ENCODE assay signal across 23 cellular contexts in genomic region chr20:17652411-17652810, GRCh38. TPM values are rescaled to one million over a fixed set of nuclear protein-coding genes. Genes with fewer than 3 reads are reported as not detected.
DNase-seq lines count a peak whose midpoint lies in the region; ATAC-seq, FAIRE-seq and TF ChIP-seq lines count a peak whose summit lies in the region.
"Had no signal": no experiment of that assay in that cellular context is flagged by ENCODE, and none has a peak within 500 bp of the region (broad histone marks: within the 10 kb centered on the region; RNA-seq: fewer than 3 reads in every experiment).

No MANE protein-coding gene starts in this region.

- POLR2A ChIA-PET in A673 (lab: Charles Lee; ENCODE audit: low non-redundant PET): no interaction called here
- POLR2A ChIA-PET in HEK293 (lab: Yijun Ruan, JAX): no interaction called here

- BruUV-seq in A673 (replicated peaks; lab: Mats Ljungman, UMichigan): no TSS peak

- no peak overlapping the region for H3K4me3 Mint-ChIP-seq in chondrocyte (ENCODE audit: unreplicated experiment)
- H3K4me3 Mint-ChIP-seq: activated CD8-positive, alpha-beta T cell treated with anti-CD3 and anti-CD28 coated beads for 36 hours; activated naive CD8-positive, alpha-beta T cell; activated T-cell treated with anti-CD3 and anti-CD28 coated beads, Interleukin-2, amount 50 U/mL, for 24 hours; CD8-positive, alpha-beta T cell; memory B cell; natural killer cell treated with Interleukin-12 subunit alpha and Interleukin-12 subunit beta and Interleukin-15 and Interleukin-18, amount 100 ng/mL, for 72 hours; T-helper 17 cell had no signal

- peak overlapping the region; percentile 24 for H3K27ac ChIP-seq in A673 (ENCODE audit: low read depth, low read length, poor library complexity, severe bottlenecking)
- no peak overlapping the region for H3K27ac ChIP-seq in HEK293 (ENCODE audit: extremely low read depth, low read depth, low read length)
- peak overlapping the region in 2 of 4 donors; percentile 25 to 35 for H3K27ac ChIP-seq in pancreas
- H3K27ac ChIP-seq: prostate gland, SJCRH30 had no signal

- H3K36me3 Mint-ChIP-seq in chondrocyte (ENCODE audit: low read depth): peaks cover 22% of the 10 kb centered on the region
- H3K36me3 Mint-ChIP-seq: memory B cell had no signal

- DNase-seq in A673 (ENCODE audit: low spot score) (no peak), chondrocyte (ENCODE audit: low spot score) (peak; percentile 81), pancreas (peak in 3 of 6 donors; percentile 41 to 69 (median 58)), NCI-H774 (lab: John Stamatoyannopoulos, UW) (no peak), hypothalamus (lab: John Stamatoyannopoulos, UW) (no peak), COLO668 (lab: John Stamatoyannopoulos, UW; ENCODE audit: unreplicated experiment) (no peak)
- DNase-seq: activated T-cell treated with anti-CD3 and anti-CD28 coated beads, Interleukin-2, amount 50 U/mL, for 24 hours; CD8-positive, alpha-beta T cell; dermis blood vessel endothelial cell; hippocampal formation; SJCRH30; stimulated activated CD4-positive, alpha-beta T cell treated with anti-CD3 and anti-CD28 coated beads, Interleukin-4, amount 100 ng/mL, for 24 hours; T-helper 17 cell had no signal

- H3K4me1 ChIP-seq in A673 (ENCODE audit: insufficient read depth, low read length, poor library complexity, severe bottlenecking) (peaks cover 38% of the 10 kb centered on the region), HEK293 (ENCODE audit: control insufficient read depth, insufficient read depth, low read length) (peaks cover 8% of the 10 kb centered on the region; the same call in 1 of the 2 replicates), pancreas (peaks cover 42 to 74% (median 69%) of the 10 kb centered on the region in 3 donors)

- H3K4me3 ChIP-seq in A673 (ENCODE audit: low read depth, low read length, poor library complexity, severe bottlenecking): no peak overlapping the region
- H3K4me3 ChIP-seq in HEK293 (ENCODE audit: low read depth, low read length): no peak overlapping the region
- no peak overlapping the region for H3K4me3 ChIP-seq in pancreas
- H3K4me3 ChIP-seq: prostate gland, SJCRH30, skin epidermis had no signal

- H3K4me1 Mint-ChIP-seq in chondrocyte (ENCODE audit: low read depth): peaks cover 86% of the 10 kb centered on the region
- H3K4me1 Mint-ChIP-seq: memory B cell had no signal

- intact Hi-C loops in A673 (cut with micrococcal nuclease; ENCODE audit: unreplicated experiment) (no loop called here), pancreas (cut with DNase I) (loop anchor here in 1 of 3 donors (10.0 kb wide), 1 partner anchor 252 kb away; no protein-coding TSS in a partner anchor)

- no peaks in the 10 kb centered on the region for H3K9me3 Mint-ChIP-seq in chondrocyte (ENCODE audit: low read depth)
- H3K9me3 Mint-ChIP-seq: activated CD8-positive, alpha-beta T cell treated with anti-CD3 and anti-CD28 coated beads for 36 hours; activated T-cell treated with anti-CD3 and anti-CD28 coated beads, Interleukin-2, amount 50 U/mL, for 24 hours; CD8-positive, alpha-beta T cell; memory B cell; natural killer cell treated with Interleukin-12 subunit alpha and Interleukin-12 subunit beta and Interleukin-15 and Interleukin-18, amount 100 ng/mL, for 72 hours had no signal

- no peaks in the 10 kb centered on the region for H3K27me3 Mint-ChIP-seq in chondrocyte (ENCODE audit: low read depth)
- H3K27me3 Mint-ChIP-seq: activated CD8-positive, alpha-beta T cell treated with anti-CD3 and anti-CD28 coated beads for 36 hours; activated naive CD8-positive, alpha-beta T cell; activated T-cell treated with anti-CD3 and anti-CD28 coated beads, Interleukin-2, amount 50 U/mL, for 24 hours; memory B cell; natural killer cell treated with Interleukin-12 subunit alpha and Interleukin-12 subunit beta and Interleukin-15 and Interleukin-18, amount 100 ng/mL, for 72 hours; T-helper 17 cell had no signal

- FAIRE-seq in pancreas (lab: Jason Lieb, UNC): no peak
- FAIRE-seq: keratinocyte had no signal

- CTCF ChIA-PET in A673 (lab: Charles Lee): no interaction called here
- CTCF ChIA-PET in HEK293 (lab: Yijun Ruan, JAX): interaction anchor here (0.6 to 0.9 kb wide), 3 partner anchors 14 to 633 kb away, joined by 3 read pairs; no protein-coding TSS in a partner anchor

- WGBS in pancreas, 2 donors: 45 to 49% methylated on average over 10 of the region's 10 CpGs

- peak overlapping the region; percentile 84 for H3K27ac Mint-ChIP-seq in chondrocyte (ENCODE audit: unreplicated experiment)
- H3K27ac Mint-ChIP-seq: activated CD8-positive, alpha-beta T cell treated with anti-CD3 and anti-CD28 coated beads for 36 hours; activated naive CD8-positive, alpha-beta T cell; activated T-cell treated with anti-CD3 and anti-CD28 coated beads, Interleukin-2, amount 50 U/mL, for 24 hours; CD8-positive, alpha-beta T cell; memory B cell; natural killer cell treated with Interleukin-12 subunit alpha and Interleukin-12 subunit beta and Interleukin-15 and Interleukin-18, amount 100 ng/mL, for 72 hours; T-helper 17 cell had no signal

- TF ChIP-seq CTCF in A673 (conservative IDR thresholded peaks at IDR 0.05; ENCODE audit: low read depth, low read length) (no peak), HEK293 (tag by site-specific recombination; IDR thresholded peaks at IDR 0.05) (no peak), chondrocyte (IDR thresholded peaks at IDR 0.05) (no peak), pancreas (IDR thresholded peaks at IDR 0.05) (no peak)

- no peaks in the 10 kb centered on the region for H3K27me3 ChIP-seq in A673 (replicated peaks; ENCODE audit: insufficient read depth, low read depth, low read length, poor library complexity)
- H3K27me3 ChIP-seq in pancreas: no peaks in the 10 kb centered on the region
- H3K27me3 ChIP-seq: SJCRH30 had no signal

- H3K36me3 ChIP-seq in A673 (ENCODE audit: insufficient read depth, low read length, poor library complexity, severe bottlenecking) (no peaks in the 10 kb centered on the region), HEK293 (ENCODE audit: control insufficient read depth in 2 of 2, insufficient read depth in 1 of 2, low read length in 2 of 2) (peaks cover 0 to 29% of the 10 kb centered on the region in 2 experiments; a peak in 1 of 3 replicates), pancreas (peaks cover 0 to 12% (median 0%) of the 10 kb centered on the region in 3 donors)
- H3K36me3 ChIP-seq: prostate gland had no signal

- H3K9me3 ChIP-seq in A673 (ENCODE audit: low read depth, low read length, poor library complexity, severe bottlenecking) (no peaks in the 10 kb centered on the region), HEK293 (ENCODE audit: control insufficient read depth, insufficient read depth, low read depth, low read length) (no peaks in the 10 kb centered on the region), pancreas (no peaks in the 10 kb centered on the region)
- H3K9me3 ChIP-seq: prostate gland, SJCRH30 had no signal

- ATAC-seq in pancreas (peak in 3 of 4 donors; percentile 12 to 38 (median 21)), esophagus mucosa (no peak)
- ATAC-seq: CD8-positive, alpha-beta T cell; natural killer cell treated with Interleukin-12 subunit alpha and Interleukin-12 subunit beta and Interleukin-15 and Interleukin-18, amount 100 ng/mL, for 72 hours had no signal

TF ChIP-seq in HEK293, 187 proteins besides CTCF, POLR2A, EP300 and RAD21 (continues in another document):
- TF ChIP-seq ZNF354C (tag by site-specific recombination; IDR thresholded peaks at IDR 0.05; ENCODE audit: borderline replicate concordance, low read depth): no peak
- no peak for TF ChIP-seq ZNF157 (tag by site-specific recombination; IDR thresholded peaks at IDR 0.05)
- TF ChIP-seq ZNF248 (tag by site-specific recombination; IDR thresholded peaks at IDR 0.05): no peak
- no peak for TF ChIP-seq ZNF596 (tag by site-specific recombination; IDR thresholded peaks at IDR 0.05)
- TF ChIP-seq ZNF747 (tag by site-specific recombination; IDR thresholded peaks at IDR 0.05): no peak
- TF ChIP-seq ZFP37 (tag by site-specific recombination; IDR thresholded peaks at IDR 0.05): no peak
- no peak for TF ChIP-seq ZNF24 (tag by site-specific recombination; IDR thresholded peaks at IDR 0.05)
- TF ChIP-seq ZNF530 (tag by site-specific recombination; IDR thresholded peaks at IDR 0.05; ENCODE audit: low read depth): no peak
- TF ChIP-seq KLF1 (tag by site-specific recombination; IDR thresholded peaks at IDR 0.05): no peak
- no peak for TF ChIP-seq ZNF580 (tag by site-specific recombination; IDR thresholded peaks at IDR 0.05)
- TF ChIP-seq GLIS1 (tag by site-specific recombination; IDR thresholded peaks at IDR 0.05): no peak
- no peak for TF ChIP-seq ZNF560 (tag by site-specific recombination; IDR thresholded peaks at IDR 0.05; ENCODE audit: borderline replicate concordance)
- TF ChIP-seq, protein P1, sequence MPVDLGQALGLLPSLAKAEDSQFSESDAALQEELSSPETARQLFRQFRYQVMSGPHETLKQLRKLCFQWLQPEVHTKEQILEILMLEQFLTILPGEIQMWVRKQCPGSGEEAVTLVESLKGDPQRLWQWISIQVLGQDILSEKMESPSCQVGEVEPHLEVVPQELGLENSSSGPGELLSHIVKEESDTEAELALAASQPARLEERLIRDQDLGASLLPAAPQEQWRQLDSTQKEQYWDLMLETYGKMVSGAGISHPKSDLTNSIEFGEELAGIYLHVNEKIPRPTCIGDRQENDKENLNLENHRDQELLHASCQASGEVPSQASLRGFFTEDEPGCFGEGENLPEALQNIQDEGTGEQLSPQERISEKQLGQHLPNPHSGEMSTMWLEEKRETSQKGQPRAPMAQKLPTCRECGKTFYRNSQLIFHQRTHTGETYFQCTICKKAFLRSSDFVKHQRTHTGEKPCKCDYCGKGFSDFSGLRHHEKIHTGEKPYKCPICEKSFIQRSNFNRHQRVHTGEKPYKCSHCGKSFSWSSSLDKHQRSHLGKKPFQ (tag by site-specific recombination; IDR thresholded peaks at IDR 0.05): no peak
- peak; percentile 54 for TF ChIP-seq ZFHX2 (tag by site-specific recombination; conservative IDR thresholded peaks at IDR 0.05)
- TF ChIP-seq ZNF391 (tag by site-specific recombination; IDR thresholded peaks at IDR 0.05; ENCODE audit: borderline replicate concordance, low read depth): no peak
- TF ChIP-seq SALL2 (tag by site-specific recombination; IDR thresholded peaks at IDR 0.05; ENCODE audit: borderline replicate concordance): no peak

RNA-seq across cellular contexts. Expression of gene RRBP1, which starts 29.6 kb away (rescaled TPM):
- 75.9 and 82.8 TPM in 2 replicates for total RNA-seq in A673 (2021)
- 459 to 621 TPM (median 460 TPM) in 3 replicates for total RNA-seq in chondrocyte
- 100 to 1,000 TPM; 339 to 442 (median 354) TPM for total RNA-seq in pancreas
- 100 to 1,000 TPM; 170 to 269 TPM for polyA plus RNA-seq in pancreas
- total RNA-seq in esophagus mucosa: 74.5 TPM

RNA-seq across cellular contexts. Expression of gene BANF2, which starts 47.4 kb away (rescaled TPM):
- total RNA-seq in A673 (2021): not detected in 2 replicates
- total RNA-seq in chondrocyte: not detected in 3 replicates
- 1 to 10 TPM in 5 of 6 donors, under 1 TPM in 1; 0.88 to 6.4 (median 2.0) TPM for total RNA-seq in pancreas
- 1 to 10 TPM in 1 of 2 donors, under 1 TPM in 1; 0.59 to 1.3 TPM for polyA plus RNA-seq in pancreas
- total RNA-seq in esophagus mucosa: not detected
- total RNA-seq: activated CD8-positive, alpha-beta T cell treated with anti-CD3 and anti-CD28 coated beads for 36 hours; CD8-positive, alpha-beta T cell; dermis blood vessel endothelial cell; natural killer cell treated with Interleukin-12 subunit alpha and Interleukin-12 subunit beta and Interleukin-15 and Interleukin-18, amount 100 ng/mL, for 72 hours; SJCRH30; subcutaneous adipose tissue; T-helper 17 cell had no signal
- polyA plus RNA-seq: keratinocyte had no signal
